ENCODE assay signal across 1 cellular context in genomic region chr20:58447733-58448391, GRCh38.
TF ChIP-seq lines count a peak whose summit lies in the region.

No MANE protein-coding gene starts in this region.

TF ChIP-seq in HepG2, 621 proteins besides CTCF, POLR2A, EP300 and RAD21 (continued from another document and continues in another):
- TF ChIP-seq ZNF609 (CRISPR knock-in tag; IDR thresholded peaks at IDR 0.05; ENCODE audit: borderline replicate concordance) (no peak), GATAD2A (CRISPR knock-in tag; IDR thresholded peaks at IDR 0.05) (no peak), PTBP1 (IDR thresholded peaks at IDR 0.05; ENCODE audit: low read depth, low read length, poor library complexity, severe bottlenecking) (no peak), ZNF232 (CRISPR knock-in tag; IDR thresholded peaks at IDR 0.05; ENCODE audit: borderline replicate concordance) (peak; percentile 56; the same call in 1 of the 2 replicates), HNF4G (IDR thresholded peaks at IDR 0.05; ENCODE audit: borderline replicate concordance, low read depth, low read length) (no peak), HNF4G (CRISPR knock-in tag; IDR thresholded peaks at IDR 0.05; ENCODE audit: borderline replicate concordance, low read depth) (no peak), HNRNPUL1 (IDR thresholded peaks at IDR 0.05; ENCODE audit: low read depth, low read length) (no peak), ASH2L (IDR thresholded peaks at IDR 0.05; ENCODE audit: insufficient read length, low read depth, low read length) (peak; percentile 50), RBAK (CRISPR knock-in tag; IDR thresholded peaks at IDR 0.05) (no peak), SETDB1 (CRISPR knock-in tag; IDR thresholded peaks at IDR 0.05; ENCODE audit: borderline replicate concordance) (no peak), ERF (CRISPR knock-in tag; IDR thresholded peaks at IDR 0.05) (0 out of 2 replicates have a peak, but pooled peaks have one; percentile 40), ZBTB44 (CRISPR knock-in tag; IDR thresholded peaks at IDR 0.05) (no peak), SMAD1 (CRISPR knock-in tag; IDR thresholded peaks at IDR 0.05; ENCODE audit: borderline replicate concordance, low read depth) (no peak), ZNF18 (CRISPR knock-in tag; IDR thresholded peaks at IDR 0.05; ENCODE audit: insufficient replicate concordance) (no peak), TBP (CRISPR knock-in tag; IDR thresholded peaks at IDR 0.05) (no peak), DBP (CRISPR knock-in tag; IDR thresholded peaks at IDR 0.05; ENCODE audit: not compliant biosample characterization) (no peak), ARID5B (CRISPR knock-in tag; IDR thresholded peaks at IDR 0.05) (peak; percentile 40; the same call in 1 of the 2 replicates), ZNF432 (CRISPR knock-in tag; IDR thresholded peaks at IDR 0.05; ENCODE audit: borderline replicate concordance) (no peak), ARHGAP35 (CRISPR knock-in tag; IDR thresholded peaks at IDR 0.05; ENCODE audit: borderline replicate concordance) (no peak), ZNF841 (CRISPR knock-in tag; IDR thresholded peaks at IDR 0.05; ENCODE audit: borderline replicate concordance) (no peak), ZNF234 (CRISPR knock-in tag; conservative IDR thresholded peaks at IDR 0.05) (no peak), FOXM1 (CRISPR knock-in tag; IDR thresholded peaks at IDR 0.05) (no peak), RERE (CRISPR knock-in tag; IDR thresholded peaks at IDR 0.05; ENCODE audit: low read depth) (no peak), CCAR2 (optimal IDR thresholded peaks at IDR 0.05; ENCODE audit: low read depth, low read length) (no peak), CENPX (CRISPR knock-in tag; IDR thresholded peaks at IDR 0.05) (no peak), CBX1 (IDR thresholded peaks at IDR 0.05; ENCODE audit: low read depth) (no peak), ZBTB1 (CRISPR knock-in tag; IDR thresholded peaks at IDR 0.05; ENCODE audit: borderline replicate concordance) (no peak), GTF2F1 (IDR thresholded peaks at IDR 0.05; ENCODE audit: low read length) (no peak), RARA (CRISPR knock-in tag; IDR thresholded peaks at IDR 0.05) (no peak), ZNF44 (CRISPR knock-in tag; IDR thresholded peaks at IDR 0.05) (no peak), NCOA1 (CRISPR knock-in tag; IDR thresholded peaks at IDR 0.05) (no peak)
- TF ChIP-seq, protein P1, sequence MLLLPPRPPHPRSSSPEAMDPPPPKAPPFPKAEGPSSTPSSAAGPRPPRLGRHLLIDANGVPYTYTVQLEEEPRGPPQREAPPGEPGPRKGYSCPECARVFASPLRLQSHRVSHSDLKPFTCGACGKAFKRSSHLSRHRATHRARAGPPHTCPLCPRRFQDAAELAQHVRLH (CRISPR knock-in tag; IDR thresholded peaks at IDR 0.05; ENCODE audit: borderline replicate concordance, low read depth) = no peak
- TF ChIP-seq, protein P2, sequence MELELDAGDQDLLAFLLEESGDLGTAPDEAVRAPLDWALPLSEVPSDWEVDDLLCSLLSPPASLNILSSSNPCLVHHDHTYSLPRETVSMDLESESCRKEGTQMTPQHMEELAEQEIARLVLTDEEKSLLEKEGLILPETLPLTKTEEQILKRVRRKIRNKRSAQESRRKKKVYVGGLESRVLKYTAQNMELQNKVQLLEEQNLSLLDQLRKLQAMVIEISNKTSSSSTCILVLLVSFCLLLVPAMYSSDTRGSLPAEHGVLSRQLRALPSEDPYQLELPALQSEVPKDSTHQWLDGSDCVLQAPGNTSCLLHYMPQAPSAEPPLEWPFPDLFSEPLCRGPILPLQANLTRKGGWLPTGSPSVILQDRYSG (CRISPR knock-in tag; IDR thresholded peaks at IDR 0.05) = no peak
- TF ChIP-seq, protein P3, sequence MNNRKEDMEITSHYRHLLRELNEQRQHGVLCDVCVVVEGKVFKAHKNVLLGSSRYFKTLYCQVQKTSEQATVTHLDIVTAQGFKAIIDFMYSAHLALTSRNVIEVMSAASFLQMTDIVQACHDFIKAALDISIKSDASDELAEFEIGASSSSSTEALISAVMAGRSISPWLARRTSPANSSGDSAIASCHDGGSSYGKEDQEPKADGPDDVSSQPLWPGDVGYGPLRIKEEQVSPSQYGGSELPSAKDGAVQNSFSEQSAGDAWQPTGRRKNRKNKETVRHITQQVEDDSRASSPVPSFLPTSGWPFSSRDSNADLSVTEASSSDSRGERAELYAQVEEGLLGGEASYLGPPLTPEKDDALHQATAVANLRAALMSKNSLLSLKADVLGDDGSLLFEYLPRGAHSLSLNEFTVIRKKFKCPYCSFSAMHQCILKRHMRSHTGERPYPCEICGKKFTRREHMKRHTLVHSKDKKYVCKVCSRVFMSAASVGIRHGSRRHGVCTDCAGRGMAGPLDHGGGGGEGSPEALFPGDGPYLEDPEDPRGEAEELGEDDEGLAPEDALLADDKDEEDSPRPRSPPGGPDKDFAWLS (CRISPR knock-in tag; IDR thresholded peaks at IDR 0.05; ENCODE audit: borderline replicate concordance) = no peak
- TF ChIP-seq, protein P4, sequence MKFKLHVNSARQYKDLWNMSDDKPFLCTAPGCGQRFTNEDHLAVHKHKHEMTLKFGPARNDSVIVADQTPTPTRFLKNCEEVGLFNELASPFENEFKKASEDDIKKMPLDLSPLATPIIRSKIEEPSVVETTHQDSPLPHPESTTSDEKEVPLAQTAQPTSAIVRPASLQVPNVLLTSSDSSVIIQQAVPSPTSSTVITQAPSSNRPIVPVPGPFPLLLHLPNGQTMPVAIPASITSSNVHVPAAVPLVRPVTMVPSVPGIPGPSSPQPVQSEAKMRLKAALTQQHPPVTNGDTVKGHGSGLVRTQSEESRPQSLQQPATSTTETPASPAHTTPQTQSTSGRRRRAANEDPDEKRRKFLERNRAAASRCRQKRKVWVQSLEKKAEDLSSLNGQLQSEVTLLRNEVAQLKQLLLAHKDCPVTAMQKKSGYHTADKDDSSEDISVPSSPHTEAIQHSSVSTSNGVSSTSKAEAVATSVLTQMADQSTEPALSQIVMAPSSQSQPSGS (CRISPR knock-in tag; IDR thresholded peaks at IDR 0.05) = no peak
